37 cellular contexts compared by ENCODE assay signal in the genomic region with DNA sequence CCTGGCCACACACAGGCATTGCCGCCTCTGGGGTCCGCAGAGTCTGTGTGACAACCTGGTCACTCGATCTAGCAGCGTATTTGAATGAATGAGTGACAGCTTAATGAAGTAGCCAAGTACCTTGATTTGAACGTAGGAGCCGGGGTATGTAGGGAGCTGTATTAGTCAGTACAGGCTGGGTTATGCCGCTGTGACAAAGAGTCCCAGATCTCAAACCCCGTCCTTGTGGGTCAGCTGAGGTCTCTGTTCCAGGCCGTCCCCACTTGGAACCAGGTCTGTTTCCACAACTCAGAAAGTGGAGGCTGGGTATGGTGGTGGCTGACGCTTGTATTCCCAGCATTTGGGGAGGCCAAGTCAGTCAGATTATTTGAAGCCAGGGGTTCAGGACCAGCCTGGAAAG. TPM values are rescaled to one million over a fixed set of nuclear protein-coding genes. Genes with fewer than 3 reads are reported as not detected.
"Had no signal": no experiment of that assay in that cellular context is flagged by ENCODE, and none has a peak within 500 bp of the region (broad histone marks: within the 10 kb centered on the region; RNA-seq: fewer than 3 reads in every experiment).

No MANE protein-coding gene starts in this region.

- FAIRE-seq: astrocyte, TTC549 had no signal

- H3K4me3 ChIP-seq: adrenal gland, body of pancreas, breast epithelium had no signal

- H3K27me3 Mint-ChIP-seq: activated B cell treated with CpG ODN at 0.5 μM for 24 hours; activated CD4-positive, alpha-beta memory T cell treated with anti-CD3 and anti-CD28 coated beads for 36 hours; activated CD4-positive, alpha-beta T cell treated with anti-CD3 and anti-CD28 coated beads, Interleukin-2, amount 10 ng/mL, durations not matched to agents 24 days and 14 days; activated CD8-positive, alpha-beta T cell treated with anti-CD3 and anti-CD28 coated beads for 36 hours; activated naive CD8-positive, alpha-beta T cell treated with anti-CD3 and anti-CD28 coated beads for 36 hours; activated T-helper 17 cell treated with anti-CD3 and anti-CD28 coated beads, Interleukin-2, amount 50 U/mL, for 72 hours had no signal

- H3K36me3 ChIP-seq: breast epithelium had no signal

- H3K9me3 ChIP-seq: adrenal gland, body of pancreas had no signal

- ATAC-seq: activated CD8-positive, alpha-beta T cell treated with anti-CD3 and anti-CD28 coated beads for 36 hours; activated naive CD4-positive, alpha-beta T cell treated with anti-CD3 and anti-CD28 coated beads, Interleukin-2, amount 50 U/mL, for 72 hours; activated T-cell treated with anti-CD3 and anti-CD28 coated beads, Interleukin-2, amount 50 U/mL, for 4 hours; activated T-cell treated with anti-CD3 and anti-CD28 coated beads, Interleukin-2, amount 50 U/mL, for 72 hours; activated T-helper 17 cell treated with anti-CD3 and anti-CD28 coated beads, Interleukin-2, amount 50 U/mL, for 72 hours; body of pancreas had no signal

- H3K9me3 Mint-ChIP-seq: activated naive CD4-positive, alpha-beta T cell treated with anti-CD3 and anti-CD28 coated beads, Interleukin-2, amount 50 U/mL, for 72 hours; activated T-helper 17 cell treated with anti-CD3 and anti-CD28 coated beads, Interleukin-2, amount 50 U/mL, for 72 hours had no signal

- DNase-seq: activated B cell treated with CpG ODN at 0.5 μM for 24 hours; activated CD4-positive, alpha-beta memory T cell treated with anti-CD3 and anti-CD28 coated beads for 36 hours; activated CD4-positive, alpha-beta T cell treated with anti-CD3 and anti-CD28 coated beads for 4 hours; activated CD4-positive, alpha-beta T cell treated with anti-CD3 and anti-CD28 coated beads, Interleukin-2, amount 10 ng/mL, durations not matched to agents 24 days and 14 days; activated CD4-positive, alpha-beta T cell treated with anti-CD3 and anti-CD28 coated beads, Interleukin-2, amount 50 U/mL, for 1 hour; activated CD4-positive, alpha-beta T cell treated with anti-CD3 and anti-CD28 coated beads, Interleukin-2, amount 50 U/mL, for 4 hours; activated CD4-positive, CD25-positive, alpha-beta regulatory T cell treated with anti-CD3 and anti-CD28 coated beads, Interleukin-2, amount 50 U/mL, for 72 hours; activated CD8-positive, alpha-beta memory T cell treated with anti-CD3 and anti-CD28 coated beads, Interleukin-2, amount 50 U/mL, for 4 hours; activated CD8-positive, alpha-beta T cell treated with anti-CD3 and anti-CD28 coated beads for 36 hours; activated effector memory CD4-positive, alpha-beta T cell treated with anti-CD3 and anti-CD28 coated beads, Interleukin-2, amount 50 U/mL, for 16 hours; activated gamma-delta T cell treated with Interleukin-2 at 50 U/mL for 16 hours; activated naive CD4-positive, alpha-beta T cell; activated naive CD4-positive, alpha-beta T cell treated with anti-CD3 and anti-CD28 coated beads for 36 hours; activated naive CD4-positive, alpha-beta T cell treated with anti-CD3 and anti-CD28 coated beads, Interleukin-2, amount 50 U/mL, for 16 hours; activated naive CD8-positive, alpha-beta T cell treated with anti-CD3 and anti-CD28 coated beads for 36 hours; activated T-cell treated with anti-CD3 and anti-CD28 coated beads for 4 hours; activated T-cell treated with anti-CD3 and anti-CD28 coated beads, Interleukin-2, amount 50 U/mL, for 1 hour; activated T-cell treated with anti-CD3 and anti-CD28 coated beads, Interleukin-2, amount 50 U/mL, for 4 hours; activated T-cell treated with anti-CD3 and anti-CD28 coated beads, Interleukin-2, amount 50 U/mL, for 72 hours; adrenal gland; amniotic stem cell; aorta; body of pancreas; brain microvascular endothelial cell; central memory CD4-positive, alpha-beta T cell; T-helper 2 cell; T-helper 9 cell had no signal

- H3K4me1 ChIP-seq: adrenal gland, body of pancreas, breast epithelium had no signal

- H3K4me1 Mint-ChIP-seq: activated B cell treated with CpG ODN at 0.5 μM for 24 hours; activated CD4-positive, alpha-beta T cell treated with anti-CD3 and anti-CD28 coated beads, Interleukin-2, amount 10 ng/mL, durations not matched to agents 24 days and 14 days; activated naive CD8-positive, alpha-beta T cell treated with anti-CD3 and anti-CD28 coated beads for 36 hours; activated T-helper 17 cell treated with anti-CD3 and anti-CD28 coated beads, Interleukin-2, amount 50 U/mL, for 72 hours had no signal

- H3K4me3 Mint-ChIP-seq: activated B cell treated with CpG ODN at 0.5 μM for 24 hours; activated CD4-positive, alpha-beta memory T cell treated with anti-CD3 and anti-CD28 coated beads for 36 hours; activated CD4-positive, alpha-beta T cell treated with anti-CD3 and anti-CD28 coated beads, Interleukin-2, amount 10 ng/mL, durations not matched to agents 24 days and 14 days; activated CD8-positive, alpha-beta T cell treated with anti-CD3 and anti-CD28 coated beads for 36 hours; activated naive CD4-positive, alpha-beta T cell treated with anti-CD3 and anti-CD28 coated beads for 36 hours; activated naive CD8-positive, alpha-beta T cell treated with anti-CD3 and anti-CD28 coated beads for 36 hours; activated T-cell treated with anti-CD3 and anti-CD28 coated beads, Interleukin-2, amount 50 U/mL, for 4 hours; activated T-cell treated with anti-CD3 and anti-CD28 coated beads, Interleukin-2, amount 50 U/mL, for 72 hours; activated T-helper 1 cell treated with anti-CD3 and anti-CD28 coated beads, Interleukin-12 subunit alpha, Interleukin-12 subunit beta, Interleukin-2, Interleukin-4 antibody, amounts not matched to agents 30 ng/mL and 10 ng/mL and 1 ng/mL, durations not matched to agents 14 hours and 24 hours and 36 hours; activated T-helper 17 cell treated with anti-CD3 and anti-CD28 coated beads, Interleukin-2, amount 50 U/mL, for 72 hours; T-helper 1 cell treated with Interleukin-12 subunit alpha and Interleukin-12 subunit beta and Interleukin-4 antibody, amounts not matched to agents 30 μg/mL and 1 μg/mL, for 36 hours; T-helper 2 cell treated with Interferon-gamma antibody and Interleukin-4, amounts not matched to agents 5 μg/mL and 100 μg/mL, for 36 hours had no signal

- H3K27ac ChIP-seq: adrenal gland, body of pancreas, brain microvascular endothelial cell, breast epithelium, VCaP had no signal

- H3K27me3 ChIP-seq: adrenal gland, body of pancreas, brain microvascular endothelial cell, breast epithelium had no signal

- H3K27ac Mint-ChIP-seq: activated B cell treated with CpG ODN at 0.5 μM for 24 hours; activated CD4-positive, alpha-beta memory T cell treated with anti-CD3 and anti-CD28 coated beads for 36 hours; activated CD4-positive, alpha-beta T cell treated with anti-CD3 and anti-CD28 coated beads, Interleukin-2, amount 10 ng/mL, durations not matched to agents 24 days and 14 days; activated CD8-positive, alpha-beta T cell treated with anti-CD3 and anti-CD28 coated beads for 36 hours; activated naive CD4-positive, alpha-beta T cell treated with anti-CD3 and anti-CD28 coated beads for 36 hours; activated naive CD4-positive, alpha-beta T cell treated with anti-CD3 and anti-CD28 coated beads, Interleukin-2, amount 50 U/mL, for 72 hours; activated naive CD8-positive, alpha-beta T cell treated with anti-CD3 and anti-CD28 coated beads for 36 hours; activated T-cell treated with anti-CD3 and anti-CD28 coated beads, Interleukin-2, amount 50 U/mL, for 72 hours; activated T-helper 1 cell treated with anti-CD3 and anti-CD28 coated beads, Interleukin-12 subunit alpha, Interleukin-12 subunit beta, Interleukin-2, Interleukin-4 antibody, amounts not matched to agents 30 ng/mL and 10 ng/mL and 1 ng/mL, durations not matched to agents 14 hours and 24 hours and 36 hours; activated T-helper 17 cell treated with anti-CD3 and anti-CD28 coated beads, Interleukin-2, amount 50 U/mL, for 72 hours; T-helper 1 cell treated with Interleukin-12 subunit alpha and Interleukin-12 subunit beta and Interleukin-4 antibody, amounts not matched to agents 30 μg/mL and 1 μg/mL, for 36 hours; T-helper 2 cell treated with Interferon-gamma antibody and Interleukin-4, amounts not matched to agents 5 μg/mL and 100 μg/mL, for 36 hours had no signal

RNA-seq across cellular contexts. Expression of a gene that starts 42.1 kb away (rescaled TPM):
- total RNA-seq: cerebellum had no signal

RNA-seq across cellular contexts. Expression of a gene that starts 48.8 kb away (rescaled TPM):
- total RNA-seq: activated CD4-positive, alpha-beta T cell treated with anti-CD3 and anti-CD28 coated beads, Interleukin-2, amount 10 ng/mL, durations not matched to agents 24 days and 14 days; activated naive CD4-positive, alpha-beta T cell treated with anti-CD3 and anti-CD28 coated beads for 36 hours had no signal

RNA-seq across cellular contexts. Expression of a gene that starts 56.1 kb away (rescaled TPM):
- total RNA-seq: activated B cell treated with CpG ODN at 0.5 μM for 24 hours had no signal
